ENCODE assay signal across 14 cellular contexts in genomic region chr21:42518216-42518615, GRCh38. TPM values are rescaled to one million over a fixed set of nuclear protein-coding genes. Genes with fewer than 3 reads are reported as not detected.
DNase-seq lines count a peak whose midpoint lies in the region; TF ChIP-seq lines count a peak whose summit lies in the region.
"Had no signal": no experiment of that assay in that cellular context is flagged by ENCODE, and none has a peak within 500 bp of the region (broad histone marks: within the 10 kb centered on the region; RNA-seq: fewer than 3 reads in every experiment).

No MANE protein-coding gene starts in this region.

- no peak overlapping the region for H3K4me3 ChIP-seq in astrocyte of the spinal cord (ENCODE audit: low read depth, low read length)
- H3K4me3 ChIP-seq: HAP-1, transverse colon had no signal

- no peak for TF ChIP-seq CTCF in astrocyte of the spinal cord (IDR thresholded peaks at IDR 0.05; ENCODE audit: low read depth, low read length)

- DNase-seq in 8988T = peak; percentile 57
- DNase-seq in LHCN-M2 (ENCODE audit: low read depth) = peak; percentile 57
- peak; percentile 91 for DNase-seq in astrocyte of the spinal cord (ENCODE audit: low read depth, low spot score)
- peak; percentile 87 for DNase-seq in kidney tubule cell (ENCODE audit: low spot score)
- no peak for DNase-seq in effector CD8-positive, alpha-beta T cell (lab: John Stamatoyannopoulos, UW)
- DNase-seq in NCI-H748 (lab: John Stamatoyannopoulos, UW; ENCODE audit: unreplicated experiment) = no peak
- no peak for DNase-seq in activated CD8-positive, alpha-beta memory T cell treated with anti-CD3 and anti-CD28 coated beads, Interleukin-2, amount 50 U/mL, for 48 hours
- DNase-seq in activated naive CD4-positive, alpha-beta T cell (lab: John Stamatoyannopoulos, UW) = no peak
- DNase-seq: DMS 273 treated with DMSO at 0.1 percent for 48 hours; NCI-H187; NCI-H82; stimulated activated CD4-positive, alpha-beta T cell treated with anti-CD3 and anti-CD28 coated beads, Interleukin-12 subunit alpha, Interleukin-12 subunit beta, amount 100 ng/mL, for 4 hours; transverse colon had no signal

- in situ Hi-C loops in astrocyte of the spinal cord (cut with HindIII; ENCODE audit: low sequenced_read_pairs) = no loop called here

RNA-seq across cellular contexts. Expression of gene SLC37A1, which starts 4.6 kb away (rescaled TPM):
- total RNA-seq in LHCN-M2 (2014; rRNA removed) = not detected in 2 replicates
- 0.11 TPM for polyA plus RNA-seq in LHCN-M2 (2012)

RNA-seq across cellular contexts. Expression of gene RSPH1, which starts 22.2 kb away (rescaled TPM):
- total RNA-seq in LHCN-M2 (2014; rRNA removed) = not detected in 2 replicates
- polyA plus RNA-seq in LHCN-M2 (2012) = not detected

Comparison
In these comparisons a context has a peak if more than half of its experiments do, and no peak if none do; other contexts are left out.
1. DNase-seq: peak in 8988T (single experiment), LHCN-M2 (single experiment), astrocyte of the spinal cord (single experiment) and kidney tubule cell (single experiment); none in effector CD8-positive, alpha-beta T cell (single experiment), NCI-H748 (single experiment), activated CD8-positive, alpha-beta memory T cell treated with anti-CD3 and anti-CD28 coated beads, Interleukin-2, amount 50 U/mL, for 48 hours (single experiment) and activated naive CD4-positive, alpha-beta T cell (0 of 4).